In genomic region chr14:87175175-87175574, GRCh38 we compare ENCODE assay signal across 18 cellular contexts.
"Had no signal": no experiment of that assay in that cellular context is flagged by ENCODE, and none has a peak within 500 bp of the region (broad histone marks: within the 10 kb centered on the region; RNA-seq: fewer than 3 reads in every experiment).

No MANE protein-coding gene starts in this region.

- H3K9me3 ChIP-seq: esophagus squamous epithelium, tibial nerve, vagina had no signal

- H3K4me3 ChIP-seq: coronary artery, esophagus squamous epithelium, skin epidermis, tibial nerve, vagina had no signal

- H3K27me3 ChIP-seq: brain microvascular endothelial cell, esophagus squamous epithelium, tibial nerve, vagina had no signal

- H3K36me3 ChIP-seq: brain microvascular endothelial cell, esophagus squamous epithelium, tibial nerve, vagina had no signal

- DNase-seq: activated CD4-positive, alpha-beta T cell treated with anti-CD3 and anti-CD28 coated beads for 1 hour; activated CD4-positive, alpha-beta T cell treated with anti-CD3 and anti-CD28 coated beads, Interleukin-2, amount 50 U/mL, for 4 hours; activated naive CD4-positive, alpha-beta T cell; activated T-cell treated with anti-CD3 and anti-CD28 coated beads for 4 hours; anterior cingulate cortex; brain microvascular endothelial cell; esophagus squamous epithelium; glutamatergic neuron; occipital lobe; right cardiac atrium; stimulated activated CD4-positive, alpha-beta T cell treated with anti-CD3 and anti-CD28 coated beads, Interleukin-15, amount 100 ng/mL, for 24 hours; stimulated activated CD4-positive, alpha-beta T cell treated with anti-CD3 and anti-CD28 coated beads, Interleukin-4, amount 100 ng/mL, for 1 hour; stimulated activated naive CD4-positive, alpha-beta T cell; substantia nigra had no signal

- H3K27ac ChIP-seq: brain microvascular endothelial cell, coronary artery, esophagus squamous epithelium, skin epidermis, tibial nerve, vagina had no signal

- ATAC-seq: right cardiac atrium had no signal

- H3K4me1 ChIP-seq: esophagus squamous epithelium, tibial nerve, vagina had no signal
